In the genomic region with DNA sequence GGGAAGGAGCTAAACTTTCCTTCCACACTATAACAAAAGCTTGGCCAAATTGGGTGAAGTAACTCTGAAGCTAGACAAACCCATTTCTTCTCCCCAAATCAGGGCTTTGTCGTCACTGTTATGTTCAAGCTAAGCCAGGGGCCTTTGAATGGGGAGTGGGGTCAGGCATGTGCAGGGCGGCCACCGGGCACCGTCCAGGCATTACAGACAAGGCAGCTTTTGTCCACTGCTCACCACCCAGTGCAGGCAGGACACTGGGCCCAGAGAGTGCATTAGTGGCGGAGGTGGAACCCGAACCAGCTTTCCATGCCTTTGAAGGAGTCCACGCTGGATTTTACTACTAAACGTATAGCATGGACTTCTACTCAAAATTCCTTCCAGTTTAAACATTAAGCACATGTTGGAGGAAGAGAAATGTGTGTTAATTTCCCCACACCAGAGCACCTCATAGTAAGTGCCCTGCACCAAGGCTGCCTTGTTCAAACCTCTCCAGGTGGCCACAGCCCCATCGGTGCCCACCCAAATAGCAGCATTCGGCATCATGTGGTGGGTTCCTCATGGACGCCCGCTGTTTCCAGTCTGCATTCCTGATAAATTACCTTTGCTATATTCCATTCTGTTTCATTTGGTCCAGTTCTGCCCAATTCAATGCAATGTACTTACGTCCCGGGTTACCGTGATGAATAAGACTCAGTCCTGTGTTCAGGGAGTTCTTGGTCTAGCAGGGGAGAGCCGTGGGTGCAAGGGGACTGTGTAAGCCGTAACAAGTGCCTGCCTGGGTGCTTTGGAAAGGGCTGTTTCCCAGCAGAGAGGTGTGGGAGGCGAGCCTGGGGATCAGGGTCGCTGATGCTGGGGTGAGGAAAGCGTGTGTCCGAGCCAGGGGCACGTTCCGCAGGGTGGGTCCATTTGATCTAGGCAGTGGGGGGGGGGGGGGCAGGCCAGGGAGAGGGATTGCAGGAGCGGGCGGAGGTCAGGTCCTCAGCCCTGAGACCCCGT, we compare ENCODE assay signal across 1 cellular context.
TF ChIP-seq lines count a peak whose summit lies in the region.

No MANE protein-coding gene starts in this region.

TF ChIP-seq in HepG2, 621 proteins besides CTCF, POLR2A, EP300 and RAD21:
- TF ChIP-seq, protein P1, sequence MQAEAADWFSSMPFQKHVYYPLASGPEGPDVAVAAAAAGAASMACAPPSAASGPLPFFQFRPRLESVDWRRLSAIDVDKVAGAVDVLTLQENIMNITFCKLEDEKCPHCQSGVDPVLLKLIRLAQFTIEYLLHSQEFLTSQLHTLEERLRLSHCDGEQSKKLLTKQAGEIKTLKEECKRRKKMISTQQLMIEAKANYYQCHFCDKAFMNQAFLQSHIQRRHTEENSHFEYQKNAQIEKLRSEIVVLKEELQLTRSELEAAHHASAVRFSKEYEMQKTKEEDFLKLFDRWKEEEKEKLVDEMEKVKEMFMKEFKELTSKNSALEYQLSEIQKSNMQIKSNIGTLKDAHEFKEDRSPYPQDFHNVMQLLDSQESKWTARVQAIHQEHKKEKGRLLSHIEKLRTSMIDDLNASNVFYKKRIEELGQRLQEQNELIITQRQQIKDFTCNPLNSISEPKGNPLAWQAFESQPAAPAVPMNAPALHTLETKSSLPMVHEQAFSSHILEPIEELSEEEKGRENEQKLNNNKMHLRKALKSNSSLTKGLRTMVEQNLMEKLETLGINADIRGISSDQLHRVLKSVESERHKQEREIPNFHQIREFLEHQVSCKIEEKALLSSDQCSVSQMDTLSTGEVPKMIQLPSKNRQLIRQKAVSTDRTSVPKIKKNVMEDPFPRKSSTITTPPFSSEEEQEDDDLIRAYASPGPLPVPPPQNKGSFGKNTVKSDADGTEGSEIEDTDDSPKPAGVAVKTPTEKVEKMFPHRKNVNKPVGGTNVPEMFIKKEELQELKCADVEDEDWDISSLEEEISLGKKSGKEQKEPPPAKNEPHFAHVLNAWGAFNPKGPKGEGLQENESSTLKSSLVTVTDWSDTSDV (CRISPR knock-in tag; IDR thresholded peaks at IDR 0.05): no peak
- TF ChIP-seq, protein P2, sequence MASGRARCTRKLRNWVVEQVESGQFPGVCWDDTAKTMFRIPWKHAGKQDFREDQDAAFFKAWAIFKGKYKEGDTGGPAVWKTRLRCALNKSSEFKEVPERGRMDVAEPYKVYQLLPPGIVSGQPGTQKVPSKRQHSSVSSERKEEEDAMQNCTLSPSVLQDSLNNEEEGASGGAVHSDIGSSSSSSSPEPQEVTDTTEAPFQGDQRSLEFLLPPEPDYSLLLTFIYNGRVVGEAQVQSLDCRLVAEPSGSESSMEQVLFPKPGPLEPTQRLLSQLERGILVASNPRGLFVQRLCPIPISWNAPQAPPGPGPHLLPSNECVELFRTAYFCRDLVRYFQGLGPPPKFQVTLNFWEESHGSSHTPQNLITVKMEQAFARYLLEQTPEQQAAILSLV (CRISPR knock-in tag; IDR thresholded peaks at IDR 0.05; ENCODE audit: borderline replicate concordance): no peak
- TF ChIP-seq HNRNPK (IDR thresholded peaks at IDR 0.05; ENCODE audit: low read depth, low read length, poor library complexity, severe bottlenecking): no peak
- TF ChIP-seq ZNF883 (CRISPR knock-in tag; IDR thresholded peaks at IDR 0.05; ENCODE audit: not compliant biosample characterization): no peak
- TF ChIP-seq, protein P3, sequence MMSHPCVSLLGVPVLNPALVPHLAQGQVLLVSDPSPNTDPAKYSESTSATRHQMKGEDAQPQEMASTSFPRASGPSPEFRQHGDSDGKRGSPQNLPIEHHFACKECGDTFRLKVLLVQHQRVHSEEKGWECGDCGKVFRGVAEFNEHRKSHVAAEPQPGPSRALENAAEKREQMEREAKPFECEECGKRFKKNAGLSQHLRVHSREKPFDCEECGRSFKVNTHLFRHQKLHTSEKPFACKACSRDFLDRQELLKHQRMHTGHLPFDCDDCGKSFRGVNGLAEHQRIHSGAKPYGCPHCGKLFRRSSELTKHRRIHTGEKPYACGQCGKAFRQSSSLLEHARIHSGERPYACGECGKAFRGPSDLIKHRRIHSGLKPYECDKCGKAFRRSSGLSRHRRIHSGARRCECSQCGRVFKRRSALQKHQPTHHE (CRISPR knock-in tag; IDR thresholded peaks at IDR 0.05; ENCODE audit: borderline replicate concordance): no peak
- TF ChIP-seq NFE2L1 (CRISPR knock-in tag; IDR thresholded peaks at IDR 0.05; ENCODE audit: borderline replicate concordance): no peak
- TF ChIP-seq HOXA5 (CRISPR knock-in tag; IDR thresholded peaks at IDR 0.05): no peak
